Comparison of ENCODE assay signal across 24 cellular contexts in the genomic region with DNA sequence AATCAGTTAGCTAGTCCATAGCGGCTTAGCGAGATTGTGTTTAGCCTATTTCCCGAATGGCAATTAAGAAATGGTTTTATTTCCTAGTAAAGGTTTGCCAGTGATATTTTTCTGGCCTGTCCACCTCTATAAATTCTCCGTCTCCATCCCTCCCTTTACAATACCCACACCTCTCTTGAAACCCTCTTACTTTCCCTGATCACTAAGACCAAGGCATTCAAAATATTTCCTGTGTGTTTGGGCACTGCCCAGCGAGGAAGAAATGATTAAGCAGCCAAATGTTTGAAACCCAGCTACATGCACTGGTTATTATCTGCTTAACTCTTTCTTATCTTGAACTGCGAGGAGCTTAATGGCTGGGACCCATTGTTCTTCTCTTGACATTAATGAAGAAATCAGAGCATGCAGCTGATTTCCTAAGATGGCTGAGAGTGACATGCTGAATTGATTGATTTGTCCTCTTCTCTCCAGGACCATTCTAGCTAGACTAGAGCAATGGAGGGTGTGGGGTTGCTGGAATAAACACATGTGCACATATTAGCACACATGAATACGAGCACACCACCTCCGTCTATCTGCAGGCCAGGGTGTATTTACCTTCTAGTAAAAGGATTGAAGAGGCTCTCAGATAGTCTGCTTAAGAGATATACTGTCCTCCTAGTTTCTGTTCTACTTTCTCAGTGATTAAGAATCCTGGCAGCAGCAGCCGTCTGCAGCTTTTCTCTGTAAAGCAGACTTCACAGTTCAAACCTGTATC. TPM values are rescaled to one million over a fixed set of nuclear protein-coding genes. Genes with fewer than 3 reads are reported as not detected.
DNase-seq lines count a peak whose midpoint lies in the region; FAIRE-seq and TF ChIP-seq lines count a peak whose summit lies in the region.
"Had no signal": no experiment of that assay in that cellular context is flagged by ENCODE, and none has a peak within 500 bp of the region (broad histone marks: within the 10 kb centered on the region; RNA-seq: fewer than 3 reads in every experiment).

No MANE protein-coding gene starts in this region.

- H3K4me2 ChIP-seq in keratinocyte (ENCODE audit: control insufficient read depth, extremely low read depth, insufficient read depth, low read depth, low read length) = no peak overlapping the region

- dilution Hi-C loops in keratinocyte (cut with MboI; ENCODE audit: extremely low pct_ligation_motif_present, low sequenced_read_pairs) = no loop called here

- 82 to 87% methylated on average over 9 of the region's 9 CpGs for WGBS in esophagus squamous epithelium, 2 donors

- H3K4me3 Mint-ChIP-seq in MCF 10A (ENCODE audit: unreplicated experiment) (no peak overlapping the region), mesothelial cell of epicardium (no peak overlapping the region)
- H3K4me3 Mint-ChIP-seq: activated naive CD8-positive, alpha-beta T cell treated with anti-CD3 and anti-CD28 coated beads, Interleukin-2, amount 10 ng/mL, durations not matched to agents 7 days and 5 days; activated T-helper 1 cell treated with anti-CD3 and anti-CD28 coated beads, Interleukin-12 subunit alpha, Interleukin-12 subunit beta, Interleukin-2, Interleukin-4 antibody, amounts not matched to agents 30 ng/mL and 10 ng/mL and 1 ng/mL, durations not matched to agents 14 hours and 24 hours and 36 hours; CD4-positive, CD25-positive, alpha-beta regulatory T cell; natural killer cell had no signal

- H3K79me2 ChIP-seq in keratinocyte (ENCODE audit: control insufficient read depth, insufficient read depth, low read length) = no peaks in the 10 kb centered on the region
- H3K79me2 ChIP-seq: parathyroid adenoma had no signal

- TF ChIP-seq POLR2A in breast epithelium (IDR thresholded peaks at IDR 0.05) = no peak
- no peak for TF ChIP-seq POLR2A in esophagus squamous epithelium (IDR thresholded peaks at IDR 0.05)

- H3K36me3 Mint-ChIP-seq in MCF 10A (ENCODE audit: insufficient read depth, unreplicated experiment) (no peaks in the 10 kb centered on the region), mesothelial cell of epicardium (peaks cover 13% of the 10 kb centered on the region)

- H3K4me1 Mint-ChIP-seq in MCF 10A (ENCODE audit: insufficient read depth, unreplicated experiment) = peaks cover 10% of the 10 kb centered on the region
- peaks cover 3% of the 10 kb centered on the region for H3K4me1 Mint-ChIP-seq in mesothelial cell of epicardium
- H3K4me1 Mint-ChIP-seq: natural killer cell had no signal

- H3K9me3 Mint-ChIP-seq in MCF 10A (ENCODE audit: unreplicated experiment) = no peaks in the 10 kb centered on the region
- H3K9me3 Mint-ChIP-seq in mesothelial cell of epicardium = peaks cover 38% of the 10 kb centered on the region

- no peak overlapping the region for H3K27ac ChIP-seq in breast epithelium
- H3K27ac ChIP-seq in keratinocyte (ENCODE audit: control insufficient read depth, insufficient read depth, low read length) = no peak overlapping the region
- H3K27ac ChIP-seq in esophagus squamous epithelium = no peak overlapping the region
- H3K27ac ChIP-seq: brain microvascular endothelial cell, parathyroid adenoma, SK-N-MC, skin epidermis had no signal

- H3K27ac Mint-ChIP-seq in MCF 10A (ENCODE audit: low read depth, unreplicated experiment) = peak overlapping the region; percentile 39
- H3K27ac Mint-ChIP-seq in mesothelial cell of epicardium = no peak overlapping the region
- H3K27ac Mint-ChIP-seq: activated naive CD8-positive, alpha-beta T cell treated with anti-CD3 and anti-CD28 coated beads, Interleukin-2, amount 10 ng/mL, durations not matched to agents 7 days and 5 days; activated T-helper 1 cell treated with anti-CD3 and anti-CD28 coated beads, Interleukin-12 subunit alpha, Interleukin-12 subunit beta, Interleukin-2, Interleukin-4 antibody, amounts not matched to agents 30 ng/mL and 10 ng/mL and 1 ng/mL, durations not matched to agents 14 hours and 24 hours and 36 hours; CD4-positive, CD25-positive, alpha-beta regulatory T cell; natural killer cell had no signal

- BruUV-seq in MCF 10A (replicated peaks; lab: Mats Ljungman, UMichigan) = no TSS peak

- H3K36me3 ChIP-seq in breast epithelium = no peaks in the 10 kb centered on the region
- H3K36me3 ChIP-seq in keratinocyte (ENCODE audit: control insufficient read depth in 2 of 2, extremely low read depth in 1 of 2, insufficient read depth in 2 of 2, low read length in 2 of 2) = no peaks in the 10 kb centered on the region
- no peaks in the 10 kb centered on the region for H3K36me3 ChIP-seq in esophagus squamous epithelium
- H3K36me3 ChIP-seq: brain microvascular endothelial cell had no signal

- H3K9ac ChIP-seq in keratinocyte (ENCODE audit: control insufficient read depth, extremely low read depth, insufficient read depth, low read length) = no peak overlapping the region
- H3K9ac ChIP-seq: parathyroid adenoma had no signal

- H3K9me1 ChIP-seq in keratinocyte (ENCODE audit: control insufficient read depth, extremely low read depth, insufficient read depth, low read length) = no peaks in the 10 kb centered on the region

- H3K27me3 Mint-ChIP-seq in MCF 10A (ENCODE audit: insufficient read depth, unreplicated experiment) (no peaks in the 10 kb centered on the region), mesothelial cell of epicardium (ENCODE audit: low read depth) (peaks cover 7% of the 10 kb centered on the region)
- H3K27me3 Mint-ChIP-seq: CD4-positive, CD25-positive, alpha-beta regulatory T cell had no signal

- intact Hi-C loops in MCF 10A (cut with micrococcal nuclease) = no loop called here
- intact Hi-C loops in breast epithelium (cut with DNase I; ENCODE audit: low total_unique reads) = loop anchor here (5.0 kb wide), 1 partner anchor 232 kb away; no protein-coding TSS in a partner anchor
- intact Hi-C loops in esophagus squamous epithelium (cut with DNase I) = no loop called here

- H4K20me1 ChIP-seq in keratinocyte (ENCODE audit: control insufficient read depth, extremely low read depth, insufficient read depth, low read length) = no peaks in the 10 kb centered on the region

- TF ChIP-seq CTCF in MCF 10A (IDR thresholded peaks at IDR 0.05; ENCODE audit: unreplicated experiment) (no peak), breast epithelium (IDR thresholded peaks at IDR 0.05) (no peak), keratinocyte (optimal IDR thresholded peaks at IDR 0.05 in 1 of 3, IDR thresholded peaks at IDR 0.05 in 1 of 3, conservative IDR thresholded peaks at IDR 0.05 in 1 of 3; ENCODE audit: extremely low read depth in 1 of 3, insufficient read depth in 2 of 3, low read length in 3 of 3) (no peak), mesothelial cell of epicardium (IDR thresholded peaks at IDR 0.05; ENCODE audit: unreplicated experiment) (no peak), esophagus squamous epithelium (IDR thresholded peaks at IDR 0.05) (no peak)

- H3K9me3 ChIP-seq in breast epithelium (no peaks in the 10 kb centered on the region), keratinocyte (ENCODE audit: control insufficient read depth, low read depth, low read length) (no peaks in the 10 kb centered on the region), esophagus squamous epithelium (peaks cover 0 to 8% (median 0%) of the 10 kb centered on the region in 3 donors)

- H2AFZ ChIP-seq in keratinocyte (ENCODE audit: control insufficient read depth, low read length) = no peak overlapping the region
- H2AFZ ChIP-seq: parathyroid adenoma had no signal

- POLR2A ChIA-PET in MCF 10A (lab: Yijun Ruan, JAX) = no interaction called here

- H3K27me3 ChIP-seq in breast epithelium (no peaks in the 10 kb centered on the region), keratinocyte (ENCODE audit: control insufficient read depth, extremely low read depth, insufficient read depth, low read length) (no peaks in the 10 kb centered on the region), esophagus squamous epithelium (no peaks in the 10 kb centered on the region)
- H3K27me3 ChIP-seq: brain microvascular endothelial cell had no signal

- CTCF ChIA-PET in MCF 10A (lab: Yijun Ruan, JAX) = no interaction called here

- peak; percentile 53 for FAIRE-seq in keratinocyte (lab: Jason Lieb, UNC)
- FAIRE-seq: endothelial cell of umbilical vein, kidney had no signal

- no peak overlapping the region for H3K4me3 ChIP-seq in breast epithelium
- H3K4me3 ChIP-seq in keratinocyte (ENCODE audit: control insufficient read depth in 2 of 3, extremely low read depth in 1 of 3, insufficient read depth in 2 of 3, low read depth in 1 of 3, low read length in 3 of 3) = no peak overlapping the region
- H3K4me3 ChIP-seq in esophagus squamous epithelium = no peak overlapping the region
- H3K4me3 ChIP-seq: SK-N-MC, skin epidermis had no signal

- H3K4me1 ChIP-seq in breast epithelium (no peaks in the 10 kb centered on the region), keratinocyte (ENCODE audit: control insufficient read depth, extremely low read depth, insufficient read depth, low read length) (peaks cover 3% of the 10 kb centered on the region), esophagus squamous epithelium (no peaks in the 10 kb centered on the region)
- H3K4me1 ChIP-seq: parathyroid adenoma had no signal

- no peak for DNase-seq in MCF 10A (ENCODE audit: unreplicated experiment)
- DNase-seq in breast epithelium (ENCODE audit: low spot score in 2 of 2) = no peak
- DNase-seq in NCI-H226 = peak; percentile 64
- DNase-seq in keratinocyte (ENCODE audit: low read depth, low spot score) = no peak
- no peak for DNase-seq in NCI-H1048 (lab: John Stamatoyannopoulos, UW)
- DNase-seq in mesothelial cell of epicardium (ENCODE audit: low spot score in 2 of 2, unreplicated experiment in 2 of 2) = no peak
- no peak for DNase-seq in esophagus squamous epithelium (lab: John Stamatoyannopoulos, UW)
- no peak for DNase-seq in activated CD8-positive, alpha-beta memory T cell treated with anti-CD3 and anti-CD28 coated beads, Interleukin-2, amount 50 U/mL, for 4 hours
- DNase-seq: ACHN; activated naive CD8-positive, alpha-beta T cell treated with anti-CD3 and anti-CD28 coated beads, Interleukin-2, amount 10 ng/mL, durations not matched to agents 7 days and 5 days; brain microvascular endothelial cell; CD4-positive, CD25-positive, alpha-beta regulatory T cell; cortex of kidney; foreskin fibroblast; hypothalamus; KBM-7; kidney; natural killer cell; stimulated activated CD4-positive, alpha-beta T cell treated with anti-CD3 and anti-CD28 coated beads, Interleukin-2, amount 100 ng/mL, for 48 hours had no signal

RNA-seq across cellular contexts. Expression of a gene that starts 46.1 kb away (rescaled TPM):
- total RNA-seq in MCF 10A (2022) (12.6 and 13.1 TPM in 2 replicates), breast epithelium (10 to 100 TPM in 2 of 3 donors, 1 to 10 TPM in 1; 6.9 to 16.0 (median 13.1) TPM), mesothelial cell of epicardium (1.5 to 2.3 TPM (median 1.9 TPM) in 3 replicates), esophagus squamous epithelium (10 to 100 TPM; 18.3 to 75.8 (median 35.4) TPM)
- polyA plus RNA-seq in keratinocyte = 3.9 to 8.6 TPM (median 6.7 TPM) in 3 replicates
- polyA plus RNA-seq in keratinocyte (2011; ENCODE audit: low read depth) = 96.8 TPM
- polyA plus RNA-seq in keratinocyte (2011; cell fraction: cytosol; rRNA removed) = 2.4 and 4.8 TPM in 2 replicates
- 17.2 and 19.4 TPM in 2 replicates for polyA plus RNA-seq in keratinocyte (2011; cell fraction: nucleus; rRNA removed)
- 6.1 and 46.3 TPM in 2 replicates for polyA plus RNA-seq in keratinocyte (2012; ENCODE audit: low replicate concordance)
- 12.4 to 14.6 TPM (median 13.3 TPM) in 3 replicates for polyA minus RNA-seq in keratinocyte
- 3.3 TPM for polyA minus RNA-seq in keratinocyte (2011; cell fraction: cytosol; rRNA and poly(A)+ RNA removed)
- polyA minus RNA-seq in keratinocyte (2011; cell fraction: nucleus; rRNA and poly(A)+ RNA removed) = 19.2 and 37.1 TPM in 2 replicates
